Comparison of ENCODE assay signal across 13 cellular contexts in genomic region chr7:128836729-128837348, GRCh38. TPM values are rescaled to one million over a fixed set of nuclear protein-coding genes. Genes with fewer than 3 reads are reported as not detected.
DNase-seq lines count a peak whose midpoint lies in the region; ATAC-seq and TF ChIP-seq lines count a peak whose summit lies in the region.
"Had no signal": no experiment of that assay in that cellular context is flagged by ENCODE, and none has a peak within 500 bp of the region (broad histone marks: within the 10 kb centered on the region; RNA-seq: fewer than 3 reads in every experiment).

No MANE protein-coding gene starts in this region.

- WGBS in heart left ventricle, 4 donors = 78 to 94% (median 87%) methylated on average over 9 to 14 of the region's 14 CpGs

- TF ChIP-seq POLR2A in heart left ventricle (IDR thresholded peaks at IDR 0.05) = no peak

- no peaks in the 10 kb centered on the region for H3K27me3 Mint-ChIP-seq in CD4-positive, alpha-beta T cell
- H3K27me3 Mint-ChIP-seq: natural killer cell treated with Interleukin-12 subunit alpha and Interleukin-12 subunit beta and Interleukin-15 and Interleukin-18, amount 100 ng/mL, for 72 hours had no signal

- no peaks in the 10 kb centered on the region for H3K4me1 Mint-ChIP-seq in CD4-positive, alpha-beta T cell (ENCODE audit: low read depth)

- peak in 1 of 5 donors; percentile 59 for DNase-seq in heart left ventricle
- no peak for DNase-seq in left ventricle myocardium superior
- no peak for DNase-seq in right atrium auricular region (ENCODE audit: low spot score)
- DNase-seq in posterior cingulate gyrus = peak in 8 of 10 donors; percentile 48 to 95 (median 78)
- DNase-seq in NCI-H187 treated with DMSO at 0.1 percent for 48 hours (lab: John Stamatoyannopoulos, UW) = no peak
- DNase-seq in left colon = no peak
- no peak for DNase-seq in SW 1271 (lab: John Stamatoyannopoulos, UW)
- no peak for DNase-seq in CD4-positive, alpha-beta T cell
- DNase-seq: activated CD8-positive, alpha-beta memory T cell treated with anti-CD3 and anti-CD28 coated beads, Interleukin-2, amount 50 U/mL, for 4 hours; activated naive CD4-positive, alpha-beta T cell treated with anti-CD3 and anti-CD28 coated beads for 36 hours; stimulated activated naive CD8-positive, alpha-beta T cell treated with anti-CD3 and anti-CD28 coated beads, Interleukin-15, Interleukin-2, amounts not matched to agents 100 U/mL and 50 U/mL, for 24 hours; T-helper 2 cell had no signal

- no peaks in the 10 kb centered on the region for H3K9me3 ChIP-seq in heart left ventricle
- no peaks in the 10 kb centered on the region for H3K9me3 ChIP-seq in right atrium auricular region
- no peaks in the 10 kb centered on the region for H3K9me3 ChIP-seq in CD4-positive, alpha-beta T cell (ENCODE audit: control insufficient read depth, low read length)

- no peaks in the 10 kb centered on the region for H3K36me3 Mint-ChIP-seq in CD4-positive, alpha-beta T cell (ENCODE audit: low read depth)
- H3K36me3 Mint-ChIP-seq: natural killer cell treated with Interleukin-12 subunit alpha and Interleukin-12 subunit beta and Interleukin-15 and Interleukin-18, amount 100 ng/mL, for 72 hours had no signal

- H3K27ac ChIP-seq in heart left ventricle = peak overlapping the region in 11 of 12 donors; percentile 40 to 98 (median 83)
- H3K27ac ChIP-seq in right atrium auricular region = peak overlapping the region; percentile 58 to 99
- H3K27ac ChIP-seq in CD4-positive, alpha-beta T cell (ENCODE audit: low read depth, low read length) = no peak overlapping the region

- H3K36me3 ChIP-seq in heart left ventricle = peaks cover 0 to 74% (median 69%) of the 10 kb centered on the region in 9 donors
- H3K36me3 ChIP-seq in right atrium auricular region = peaks cover 72% of the 10 kb centered on the region

- no peaks in the 10 kb centered on the region for H3K9me3 Mint-ChIP-seq in CD4-positive, alpha-beta T cell
- H3K9me3 Mint-ChIP-seq: activated naive CD4-positive, alpha-beta T cell treated with anti-CD3 and anti-CD28 coated beads for 36 hours; natural killer cell treated with Interleukin-12 subunit alpha and Interleukin-12 subunit beta and Interleukin-15 and Interleukin-18, amount 100 ng/mL, for 72 hours had no signal

- H3K4me3 ChIP-seq in heart left ventricle (no peak overlapping the region), right atrium auricular region (no peak overlapping the region)

- H3K4me1 ChIP-seq in heart left ventricle (peaks cover 0 to 77% (median 36%) of the 10 kb centered on the region in 12 donors), right atrium auricular region (peaks cover 0 to 44% of the 10 kb centered on the region in 2 donors)

- no peak overlapping the region for H3K27ac Mint-ChIP-seq in CD4-positive, alpha-beta T cell
- H3K27ac Mint-ChIP-seq: activated naive CD4-positive, alpha-beta T cell treated with anti-CD3 and anti-CD28 coated beads for 36 hours; natural killer cell treated with Interleukin-12 subunit alpha and Interleukin-12 subunit beta and Interleukin-15 and Interleukin-18, amount 100 ng/mL, for 72 hours had no signal

- CTCF ChIA-PET in CD4-positive, alpha-beta T cell (lab: Charles Lee) = no interaction called here

- POLR2A ChIA-PET in CD4-positive, alpha-beta T cell (lab: Charles Lee) = no interaction called here

- H3K27me3 ChIP-seq in heart left ventricle = peaks cover 0 to 6% (median 0%) of the 10 kb centered on the region in 9 donors
- no peaks in the 10 kb centered on the region for H3K27me3 ChIP-seq in right atrium auricular region
- H3K27me3 ChIP-seq in CD4-positive, alpha-beta T cell (ENCODE audit: control insufficient read depth, insufficient read depth, low read length) = peaks cover 7% of the 10 kb centered on the region

- no peak for TF ChIP-seq CTCF in heart left ventricle (IDR thresholded peaks at IDR 0.05)
- no peak for TF ChIP-seq CTCF in right atrium auricular region (IDR thresholded peaks at IDR 0.05)
- no peak for TF ChIP-seq CTCF in CD4-positive, alpha-beta T cell (IDR thresholded peaks at IDR 0.05)

- ATAC-seq in heart left ventricle (no peak), left ventricle myocardium superior (no peak), left colon (no peak)
- ATAC-seq in CD4-positive, alpha-beta T cell (ENCODE audit: poor library complexity) = no peak
- ATAC-seq: natural killer cell treated with Interleukin-12 subunit alpha and Interleukin-12 subunit beta and Interleukin-15 and Interleukin-18, amount 100 ng/mL, for 72 hours; stimulated activated naive CD8-positive, alpha-beta T cell treated with anti-CD3 and anti-CD28 coated beads, Interleukin-15, Interleukin-2, amounts not matched to agents 100 U/mL and 50 U/mL, for 24 hours had no signal

- intact Hi-C loops in heart left ventricle (cut with DNase I) = no loop called here
- intact Hi-C loops in left ventricle myocardium superior (cut with micrococcal nuclease) = no loop called here
- intact Hi-C loops in posterior cingulate gyrus (cut with DNase I) = no loop called here
- intact Hi-C loops in left colon (cut with DNase I, micrococcal nuclease) = no loop called here
- intact Hi-C loops in CD4-positive, alpha-beta T cell (cut with DNase I, micrococcal nuclease) = no loop called here

- no peak overlapping the region for H3K4me3 Mint-ChIP-seq in CD4-positive, alpha-beta T cell
- H3K4me3 Mint-ChIP-seq: activated naive CD4-positive, alpha-beta T cell treated with anti-CD3 and anti-CD28 coated beads for 36 hours; natural killer cell treated with Interleukin-12 subunit alpha and Interleukin-12 subunit beta and Interleukin-15 and Interleukin-18, amount 100 ng/mL, for 72 hours had no signal

RNA-seq across cellular contexts. Expression of gene FLNC, which starts 6.6 kb away (rescaled TPM):
- total RNA-seq in heart left ventricle (1,000 to 10,000 TPM in 6 of 9 donors, 100 to 1,000 TPM in 3; 721 to 3,687 (median 1,170) TPM), left ventricle myocardium superior (591 TPM), right atrium auricular region (100 to 1,000 TPM; 215 to 646 TPM), left colon (10 to 100 TPM in 1 of 2 donors, 1 to 10 TPM in 1; 2.4 to 41.4 TPM)
- 1,000 to 10,000 TPM in 1 of 2 donors, 100 to 1,000 TPM in 1; 399 to 1,654 TPM for polyA plus RNA-seq in heart left ventricle
- under 1 TPM; 0.06 to 0.08 TPM for total RNA-seq in CD4-positive, alpha-beta T cell
- total RNA-seq: natural killer cell treated with Interleukin-12 subunit alpha and Interleukin-12 subunit beta and Interleukin-15 and Interleukin-18, amount 100 ng/mL, for 72 hours had no signal

RNA-seq across cellular contexts. Expression of gene ATP6V1F, which starts 25.8 kb away (rescaled TPM):
- 100 to 1,000 TPM in 7 of 9 donors, 10 to 100 TPM in 2; 91.6 to 165 (median 121) TPM for total RNA-seq in heart left ventricle
- polyA plus RNA-seq in heart left ventricle = 100 to 1,000 TPM; 137 to 198 TPM
- total RNA-seq in left ventricle myocardium superior = 115 TPM
- 100 to 1,000 TPM; 121 TPM for total RNA-seq in right atrium auricular region
- 10 to 100 TPM; 65.8 to 78.5 TPM for total RNA-seq in left colon
- total RNA-seq in CD4-positive, alpha-beta T cell = 10 to 100 TPM; 49.6 to 54.3 TPM

RNA-seq across cellular contexts. Expression of gene CCDC136, which starts 45.1 kb away (rescaled TPM):
- total RNA-seq in heart left ventricle (10 to 100 TPM in 6 of 9 donors, 1 to 10 TPM in 3; 6.4 to 22.8 (median 10.4) TPM), left ventricle myocardium superior (6.5 TPM), right atrium auricular region (1 to 10 TPM; 2.6 to 8.5 TPM), left colon (1 to 10 TPM; 1.5 to 5.6 TPM)
- polyA plus RNA-seq in heart left ventricle = 10 to 100 TPM in 1 of 2 donors, 1 to 10 TPM in 1; 9.0 to 13.9 TPM
- 1 to 10 TPM; 4.5 to 4.9 TPM for total RNA-seq in CD4-positive, alpha-beta T cell

Comparison
In these comparisons a context has a peak if more than half of its experiments do, and no peak if none do; other contexts are left out.
1. DNase-seq: peak in posterior cingulate gyrus (8 of 10); none in left ventricle myocardium superior (single experiment), right atrium auricular region (single experiment), NCI-H187 treated with DMSO at 0.1 percent for 48 hours (single experiment), left colon (0 of 2), SW 1271 (0 of 2) and CD4-positive, alpha-beta T cell (0 of 10).
2. RNA of gene FLNC, which starts 6.6 kb away (total RNA-seq): 721 to 3,687 TPM in heart left ventricle, 215 to 646 TPM in right atrium auricular region and 591 TPM in left ventricle myocardium superior (single experiment); 2.4 to 41.4 TPM in left colon and 0.06 to 0.08 TPM in CD4-positive, alpha-beta T cell; every median in the first group is over 4 times any median in the second.